10 cellular contexts compared by ENCODE assay signal in genomic region chr7:43071604-43072003, GRCh38. TPM values are rescaled to one million over a fixed set of nuclear protein-coding genes. Genes with fewer than 3 reads are reported as not detected.
DNase-seq lines count a peak whose midpoint lies in the region; ATAC-seq lines count a peak whose summit lies in the region.
"Had no signal": no experiment of that assay in that cellular context is flagged by ENCODE, and none has a peak within 500 bp of the region (broad histone marks: within the 10 kb centered on the region; RNA-seq: fewer than 3 reads in every experiment).

No MANE protein-coding gene starts in this region.

- ATAC-seq in GM18867 (IDR thresholded peaks at IDR 0.05; ENCODE audit: unreplicated experiment) (no peak), GM19035 (IDR thresholded peaks at IDR 0.05; ENCODE audit: unreplicated experiment) (no peak)
- ATAC-seq: activated CD8-positive, alpha-beta memory T cell treated with anti-CD3 and anti-CD28 coated beads, Interleukin-2, amount 10 ng/mL, durations not matched to agents 7 days and 5 days had no signal

- peak; percentile 9 for DNase-seq in stimulated activated CD4-positive, alpha-beta T cell treated with anti-CD3 and anti-CD28 coated beads, Interleukin-12 subunit alpha, Interleukin-12 subunit beta, amount 100 ng/mL, for 4 hours
- DNase-seq in stimulated activated CD4-positive, alpha-beta T cell treated with anti-CD3 and anti-CD28 coated beads, Interleukin-4, amount 100 ng/mL, for 4 hours: no peak
- DNase-seq in RPMI7951 (ENCODE audit: low read depth): peak; percentile 17
- DNase-seq in foreskin melanocyte: peak; percentile 14
- no peak for DNase-seq in midbrain (lab: John Stamatoyannopoulos, UW)
- DNase-seq in NCI-H2081 (lab: John Stamatoyannopoulos, UW): no peak
- DNase-seq: activated CD8-positive, alpha-beta memory T cell treated with anti-CD3 and anti-CD28 coated beads, Interleukin-2, amount 10 ng/mL, durations not matched to agents 7 days and 5 days; immature natural killer cell had no signal

RNA-seq across cellular contexts. Expression of gene HECW1, which starts 40.8 kb away (rescaled TPM):
- total RNA-seq in RPMI7951 (2014; rRNA removed; shearing (Covaris generic)): 12.9 and 18.3 TPM in 2 replicates
- total RNA-seq: activated CD8-positive, alpha-beta memory T cell treated with anti-CD3 and anti-CD28 coated beads, Interleukin-2, amount 10 ng/mL, durations not matched to agents 7 days and 5 days had no signal

Comparison
In these comparisons a context has a peak if more than half of its experiments do, and no peak if none do; other contexts are left out.
1. DNase-seq: peak in stimulated activated CD4-positive, alpha-beta T cell treated with anti-CD3 and anti-CD28 coated beads, Interleukin-12 subunit alpha, Interleukin-12 subunit beta, amount 100 ng/mL, for 4 hours (single experiment), RPMI7951 (single experiment) and foreskin melanocyte (single experiment); none in stimulated activated CD4-positive, alpha-beta T cell treated with anti-CD3 and anti-CD28 coated beads, Interleukin-4, amount 100 ng/mL, for 4 hours (0 of 2), midbrain (single experiment) and NCI-H2081 (0 of 2).